19 cellular contexts compared by ENCODE assay signal in genomic region chr14:64292197-64292596, GRCh38. TPM values are rescaled to one million over a fixed set of nuclear protein-coding genes. Genes with fewer than 3 reads are reported as not detected.
"Had no signal": no experiment of that assay in that cellular context is flagged by ENCODE, and none has a peak within 500 bp of the region (broad histone marks: within the 10 kb centered on the region; RNA-seq: fewer than 3 reads in every experiment).

No MANE protein-coding gene starts in this region.

- H3K9me3 Mint-ChIP-seq: activated T-cell treated with anti-CD3 and anti-CD28 coated beads, Interleukin-2, amount 50 U/mL, for 24 hours; brain; immature natural killer cell had no signal

- H3K9me3 ChIP-seq: left ventricle myocardium inferior, SK-N-SH, spleen, thyroid gland had no signal

- H3K36me3 ChIP-seq: left ventricle myocardium inferior, spleen, thyroid gland had no signal

- H3K36me3 Mint-ChIP-seq: brain, immature natural killer cell had no signal

- H3K9me2 ChIP-seq: SK-N-SH had no signal

- H3K27ac ChIP-seq: dorsolateral prefrontal cortex, left ventricle myocardium inferior, thyroid gland had no signal

- H3K27ac Mint-ChIP-seq: activated T-cell treated with anti-CD3 and anti-CD28 coated beads, Interleukin-2, amount 50 U/mL, for 24 hours; brain; immature natural killer cell had no signal

- H3K4me3 ChIP-seq: dorsolateral prefrontal cortex, left ventricle myocardium inferior, thyroid gland had no signal

- DNase-seq: activated CD4-positive, alpha-beta T cell treated with anti-CD3 and anti-CD28 coated beads, Interleukin-2, amount 50 U/mL, for 48 hours; activated effector memory CD4-positive, alpha-beta T cell treated with anti-CD3 and anti-CD28 coated beads, Interleukin-2, amount 50 U/mL, for 16 hours; activated T-cell treated with anti-CD3 and anti-CD28 coated beads, Interleukin-2, amount 50 U/mL, for 24 hours; anterior cingulate cortex; caudate nucleus; dorsolateral prefrontal cortex; immature natural killer cell; kidney glomerular epithelial cell; left ventricle myocardium inferior; mammary epithelial cell; retina; SK-N-SH; spleen; T-helper 1 cell; T-helper 9 cell; thyroid gland had no signal

- H3K27me3 ChIP-seq: thyroid gland had no signal

- H3K4me2 ChIP-seq: SK-N-SH had no signal

- FAIRE-seq: urothelium cell line had no signal

- H3K9ac ChIP-seq: SK-N-SH had no signal

RNA-seq across cellular contexts. Expression of gene ESR2, which starts 2.0 kb away (rescaled TPM):
- total RNA-seq: fibroblast of villous mesenchyme had no signal
